16 cellular contexts compared by ENCODE assay signal in genomic region chr17:40500190-40500589, GRCh38. TPM values are rescaled to one million over a fixed set of nuclear protein-coding genes. Genes with fewer than 3 reads are reported as not detected.
A peak's percentile ranks its signal among the peaks of the same experiment; 100 is the strongest.
DNase-seq lines count a peak whose midpoint lies in the region; ATAC-seq and TF ChIP-seq lines count a peak whose summit lies in the region.
"Had no signal": no experiment of that assay in that cellular context is flagged by ENCODE, and none has a peak within 500 bp of the region (broad histone marks: within the 10 kb centered on the region; RNA-seq: fewer than 3 reads in every experiment).

No MANE protein-coding gene starts in this region.

- BruUV-seq in PC-3 (replicated peaks; lab: Mats Ljungman, UMichigan), result no TSS peak

- no peak overlapping the region for H3K4me3 Mint-ChIP-seq in natural killer cell
- H3K4me3 Mint-ChIP-seq: immature natural killer cell; stimulated activated memory B cell treated with anti-CD40 and anti-IgM and Interleukin-4, amounts not matched to agents 10 μg/mL and 1 μg/mL and 100 μg/mL, for 72 hours had no signal

- H2BK12ac ChIP-seq in neuronal stem cell (ENCODE audit: low read length), result no peak overlapping the region

- no peak overlapping the region for H2BK5ac ChIP-seq in neuronal stem cell (ENCODE audit: low read length)

- H2AK5ac ChIP-seq in neuronal stem cell (ENCODE audit: low read depth, low read length), result peak overlapping the region; percentile 30

- no peak overlapping the region for H2BK15ac ChIP-seq in neuronal stem cell (ENCODE audit: low read length)

- no peak overlapping the region for H3K18ac ChIP-seq in neuronal stem cell (ENCODE audit: low read length)

- DNase-seq in PC-3 (no peak), epithelial cell of prostate (ENCODE audit: low read depth, low spot score) (no peak), neuronal stem cell (ENCODE audit: low spot score) (no peak), Karpas-422 (no peak), natural killer cell (no peak), NAMALWA (ENCODE audit: low spot score) (no peak)
- DNase-seq: activated effector memory CD4-positive, alpha-beta T cell treated with anti-CD3 and anti-CD28 coated beads, Interleukin-2, amount 50 U/mL, for 16 hours; effector CD4-positive, alpha-beta T cell; immature natural killer cell; SIG-M5 had no signal

- TF ChIP-seq CTCF in 22Rv1 (IDR thresholded peaks at IDR 0.05) (no peak), PC-3 (conservative IDR thresholded peaks at IDR 0.05; ENCODE audit: low read depth, low read length) (no peak), natural killer cell (IDR thresholded peaks at IDR 0.05) (no peak)

- peaks cover 68% of the 10 kb centered on the region for H3K79me2 ChIP-seq in PC-3 (ENCODE audit: low read length)
- H3K79me2 ChIP-seq in Karpas-422 (ENCODE audit: low read length), result no peaks in the 10 kb centered on the region

- H3K36me3 ChIP-seq in PC-3 (ENCODE audit: low read depth, low read length) (peaks cover 38% of the 10 kb centered on the region), neuronal stem cell (replicated peaks in 1 of 2; ENCODE audit: control insufficient read depth in 2 of 2, insufficient read depth in 2 of 2, low read length in 2 of 2) (no peaks in the 10 kb centered on the region), Karpas-422 (ENCODE audit: insufficient read depth, low read length) (no peaks in the 10 kb centered on the region)

- no peak overlapping the region for H3K27ac Mint-ChIP-seq in natural killer cell
- H3K27ac Mint-ChIP-seq: immature natural killer cell; stimulated activated memory B cell treated with anti-CD40 and anti-IgM and Interleukin-4, amounts not matched to agents 10 μg/mL and 1 μg/mL and 100 μg/mL, for 72 hours had no signal

- WGBS in neuronal stem cell (ENCODE audit: extremely low coverage in 2 of 2, insufficient read length in 2 of 2, insufficient replicate concordance in 1 of 2), 2 donors, result no CpG with 5 or more reads among the region's 11 CpGs

- H3K4me2 ChIP-seq in PC-3 (ENCODE audit: low read length) (peak overlapping the region; percentile 90), neuronal stem cell (ENCODE audit: insufficient read depth, low read length, poor library complexity, severe bottlenecking) (no peak overlapping the region), Karpas-422 (ENCODE audit: low read depth, low read length, poor library complexity, severe bottlenecking) (no peak overlapping the region)

- H3K4me1 Mint-ChIP-seq in natural killer cell, result peaks cover 3 to 15% of the 10 kb centered on the region in 2 donors
- H3K4me1 Mint-ChIP-seq: immature natural killer cell had no signal

- H3F3A ChIP-seq in PC-3 (ENCODE audit: low read length, unreplicated experiment), result peaks cover 3% of the 10 kb centered on the region

- intact Hi-C loops in PC-3 (cut with micrococcal nuclease) (no loop called here), natural killer cell (cut with micrococcal nuclease) (no loop called here)

- H3K27me3 ChIP-seq in PC-3 (ENCODE audit: low read length) (no peaks in the 10 kb centered on the region), neuronal stem cell (ENCODE audit: control insufficient read depth in 3 of 3, insufficient read depth in 3 of 3, low read depth in 1 of 3, low read length in 3 of 3) (peaks cover 0 to 27% (median 0%) of the 10 kb centered on the region in 3 experiments), Karpas-422 (ENCODE audit: low read length) (no peaks in the 10 kb centered on the region)

- peaks cover 7 to 14% of the 10 kb centered on the region in 2 donors for H3K27me3 Mint-ChIP-seq in natural killer cell (ENCODE audit: low read depth in 2 of 2)

- H3K9me2 ChIP-seq in PC-3 (replicated peaks; ENCODE audit: low read length) (no peaks in the 10 kb centered on the region), Karpas-422 (replicated peaks; ENCODE audit: insufficient read depth, low read length) (no peaks in the 10 kb centered on the region)

- peaks cover 39% of the 10 kb centered on the region for H3K4me1 ChIP-seq in PC-3 (ENCODE audit: insufficient read depth, low read length)
- H3K4me1 ChIP-seq in neuronal stem cell (ENCODE audit: control insufficient read depth in 2 of 2, insufficient read depth in 1 of 2, low read depth in 1 of 2, low read length in 2 of 2), result peaks cover 2 to 3% of the 10 kb centered on the region in 2 donors
- no peaks in the 10 kb centered on the region for H3K4me1 ChIP-seq in Karpas-422 (ENCODE audit: low read length)

- CTCF ChIA-PET in PC-3 (lab: Charles Lee), result no interaction called here

- no peak overlapping the region for H4K91ac ChIP-seq in neuronal stem cell (ENCODE audit: low read depth, low read length, poor library complexity)

- H3K27ac ChIP-seq in 22Rv1 (peak overlapping the region; percentile 76), PC-3 (ENCODE audit: low read length) (peak overlapping the region; percentile 66), epithelial cell of prostate (peak overlapping the region; percentile 99), neuronal stem cell (replicated peaks; ENCODE audit: low read length) (no peak overlapping the region), Karpas-422 (ENCODE audit: low read length) (no peak overlapping the region)

- H3K4me3 ChIP-seq in PC-3 (ENCODE audit: low read length), result peak overlapping the region; percentile 81
- H3K4me3 ChIP-seq in neuronal stem cell (ENCODE audit: low read length in 2 of 2), result no peak overlapping the region
- no peak overlapping the region for H3K4me3 ChIP-seq in Karpas-422 (ENCODE audit: low read length)

- H3K79me1 ChIP-seq in neuronal stem cell (ENCODE audit: low read depth, low read length), result no peaks in the 10 kb centered on the region

- ATAC-seq in PC-3, result no peak
- no peak for ATAC-seq in HG03196 (IDR thresholded peaks at IDR 0.05; ENCODE audit: unreplicated experiment)
- no peak for ATAC-seq in natural killer cell
- ATAC-seq: stimulated activated memory B cell treated with anti-CD40 and anti-IgM and Interleukin-4, amounts not matched to agents 10 μg/mL and 1 μg/mL and 100 μg/mL, for 72 hours had no signal

- no peak overlapping the region for H3K4ac ChIP-seq in neuronal stem cell (ENCODE audit: low read length)

- POLR2A ChIA-PET in PC-3 (lab: Charles Lee; ENCODE audit: unreplicated experiment), result interaction anchor here (0.6 kb wide), 1 partner anchor 427 kb away, joined by 3 read pairs; no protein-coding TSS in a partner anchor

- H2BK120ac ChIP-seq in neuronal stem cell (ENCODE audit: low read depth, low read length), result no peak overlapping the region

- no peaks in the 10 kb centered on the region for H3K9me3 ChIP-seq in PC-3 (ENCODE audit: low read length)
- H3K9me3 ChIP-seq in neuronal stem cell (replicated peaks in 1 of 2; ENCODE audit: control insufficient read depth in 2 of 2, insufficient read depth in 1 of 2, low read depth in 1 of 2, low read length in 2 of 2), result no peaks in the 10 kb centered on the region
- no peaks in the 10 kb centered on the region for H3K9me3 ChIP-seq in Karpas-422 (ENCODE audit: low read length)

- H3K14ac ChIP-seq in neuronal stem cell (ENCODE audit: low read length), result no peak overlapping the region

- H4K20me1 ChIP-seq in PC-3 (ENCODE audit: low read length), result peaks cover 20% of the 10 kb centered on the region; the same call in 1 of the 2 replicates
- 0 out of 2 replicates have a peak, but pooled peaks cover 1% of the 10 kb centered on the region for H4K20me1 ChIP-seq in Karpas-422 (ENCODE audit: insufficient read depth, low read depth, low read length)

- no peak overlapping the region for H3K23ac ChIP-seq in neuronal stem cell (ENCODE audit: low read depth, low read length, poor library complexity)

- no peak overlapping the region for H4K8ac ChIP-seq in neuronal stem cell (ENCODE audit: low read depth, low read length)

- no peaks in the 10 kb centered on the region for H3K9me3 Mint-ChIP-seq in natural killer cell
- H3K9me3 Mint-ChIP-seq: immature natural killer cell; stimulated activated memory B cell treated with anti-CD40 and anti-IgM and Interleukin-4, amounts not matched to agents 10 μg/mL and 1 μg/mL and 100 μg/mL, for 72 hours had no signal

- no peaks in the 10 kb centered on the region for H3K36me3 Mint-ChIP-seq in natural killer cell
- H3K36me3 Mint-ChIP-seq: immature natural killer cell; stimulated activated memory B cell treated with anti-CD40 and anti-IgM and Interleukin-4, amounts not matched to agents 10 μg/mL and 1 μg/mL and 100 μg/mL, for 72 hours had no signal

- H2AFZ ChIP-seq in PC-3 (ENCODE audit: low read length), result no peak overlapping the region
- no peak overlapping the region for H2AFZ ChIP-seq in neuronal stem cell (ENCODE audit: low read length)
- no peak overlapping the region for H2AFZ ChIP-seq in Karpas-422 (ENCODE audit: low read length)

- H3K9ac ChIP-seq in PC-3 (ENCODE audit: low read length), result peak overlapping the region; percentile 70
- no peak overlapping the region for H3K9ac ChIP-seq in neuronal stem cell (ENCODE audit: low read depth, low read length, poor library complexity)
- H3K9ac ChIP-seq in Karpas-422 (ENCODE audit: low read length), result no peak overlapping the region

RNA-seq across cellular contexts. Expression of gene TNS4, which starts 1.2 kb away (rescaled TPM):
- 127 and 128 TPM in 2 replicates for total RNA-seq in PC-3 (2014; rRNA removed)
- polyA plus RNA-seq in neuronal stem cell (2013, experiment 1 of 2), result not detected
- polyA plus RNA-seq in neuronal stem cell (2013, experiment 2 of 2), result not detected
- total RNA-seq in Karpas-422 (2014; rRNA removed; shearing (Covaris generic); ENCODE audit: low replicate concordance), result not detected in 2 replicates
- 1 to 10 TPM in 1 of 3 donors, under 1 TPM in 2; 0.65 to 1.8 (median 0.94) TPM for total RNA-seq in natural killer cell
- total RNA-seq: frontal cortex, myocyte had no signal
- polyA plus RNA-seq: right cardiac atrium had no signal

RNA-seq across cellular contexts. Expression of gene IGFBP4, which starts 56.9 kb away (rescaled TPM):
- total RNA-seq in PC-3 (2014; rRNA removed), result 164 and 297 TPM in 2 replicates
- 36.1 TPM for polyA plus RNA-seq in neuronal stem cell (2013, experiment 1 of 2)
- polyA plus RNA-seq in neuronal stem cell (2013, experiment 2 of 2), result 34.4 TPM
- total RNA-seq in Karpas-422 (2014; rRNA removed; shearing (Covaris generic); ENCODE audit: low replicate concordance), result not detected in 2 replicates
- 1 to 10 TPM; 2.1 to 8.1 (median 2.8) TPM for total RNA-seq in natural killer cell

Comparison
In these comparisons a context has a peak if more than half of its experiments do, and no peak if none do; other contexts are left out.
1. H3K27ac ChIP-seq: peak in 22Rv1 (single experiment), PC-3 (single experiment) and epithelial cell of prostate (single experiment); none in neuronal stem cell (single experiment) and Karpas-422 (single experiment).
2. RNA of gene TNS4, which starts 1.2 kb away (total RNA-seq): 127 to 128 TPM in PC-3; 0.65 to 1.8 TPM in natural killer cell and not detected in Karpas-422; every median in the first group is over 10 times any median in the second.
3. RNA of gene IGFBP4, which starts 56.9 kb away (total RNA-seq): 164 to 297 TPM in PC-3; 2.1 to 8.1 TPM in natural killer cell and not detected in Karpas-422; every median in the first group is over 10 times any median in the second.